Comparison of ENCODE assay signal across 1 cellular context in genomic region chr2:47067788-47068407, GRCh38.
TF ChIP-seq lines count a peak whose summit lies in the region.

No MANE protein-coding gene starts in this region.

TF ChIP-seq in HepG2, 621 proteins besides CTCF, POLR2A, EP300 and RAD21 (continued from another document and continues in another):
- TF ChIP-seq MZF1 (CRISPR knock-in tag; IDR thresholded peaks at IDR 0.05; ENCODE audit: borderline replicate concordance): no peak
- no peak for TF ChIP-seq ATAD3A (CRISPR knock-in tag; IDR thresholded peaks at IDR 0.05)
- no peak for TF ChIP-seq KDM2A (CRISPR knock-in tag; IDR thresholded peaks at IDR 0.05; ENCODE audit: borderline replicate concordance, low read depth)
- peak; percentile 67 for TF ChIP-seq BCL6 (CRISPR knock-in tag; IDR thresholded peaks at IDR 0.05)
- no peak for TF ChIP-seq ZNF607 (CRISPR knock-in tag; IDR thresholded peaks at IDR 0.05; ENCODE audit: borderline replicate concordance)
- TF ChIP-seq ZNF143 (CRISPR knock-in tag; IDR thresholded peaks at IDR 0.05): no peak
- TF ChIP-seq YY1 (IDR thresholded peaks at IDR 0.05; ENCODE audit: insufficient read depth, insufficient replicate concordance, low read depth, low read length): no peak
- TF ChIP-seq ZNF513 (CRISPR knock-in tag; conservative IDR thresholded peaks at IDR 0.05): no peak
- TF ChIP-seq ZNF841 (CRISPR knock-in tag; IDR thresholded peaks at IDR 0.05; ENCODE audit: borderline replicate concordance): no peak
- no peak for TF ChIP-seq ELK4 (CRISPR knock-in tag; IDR thresholded peaks at IDR 0.05; ENCODE audit: borderline replicate concordance)
- no peak for TF ChIP-seq KAT2B (IDR thresholded peaks at IDR 0.05; ENCODE audit: borderline replicate concordance, low read depth, low read length)
- TF ChIP-seq KLF13 (CRISPR knock-in tag; IDR thresholded peaks at IDR 0.05): no peak
- TF ChIP-seq ZNF740 (CRISPR knock-in tag; IDR thresholded peaks at IDR 0.05): peak; percentile 50
- no peak; the same call in 1 of the 2 replicates for TF ChIP-seq ZNF512 (CRISPR knock-in tag; IDR thresholded peaks at IDR 0.05)
- TF ChIP-seq ZFP62 (CRISPR knock-in tag; IDR thresholded peaks at IDR 0.05): no peak
- TF ChIP-seq ZNF749 (CRISPR knock-in tag; IDR thresholded peaks at IDR 0.05; ENCODE audit: borderline replicate concordance): no peak
- no peak for TF ChIP-seq CBFB (CRISPR knock-in tag; IDR thresholded peaks at IDR 0.05)
- TF ChIP-seq ZNF543 (CRISPR knock-in tag; IDR thresholded peaks at IDR 0.05): no peak
- 0 out of 2 replicates have a peak, but pooled peaks have one; percentile 39 for TF ChIP-seq AHDC1 (CRISPR knock-in tag; IDR thresholded peaks at IDR 0.05; ENCODE audit: borderline replicate concordance)
- TF ChIP-seq MAFF (IDR thresholded peaks at IDR 0.05; ENCODE audit: low read depth, low read length): no peak
- TF ChIP-seq MED13 (CRISPR knock-in tag; IDR thresholded peaks at IDR 0.05): no peak
- no peak for TF ChIP-seq FUBP1 (CRISPR knock-in tag; IDR thresholded peaks at IDR 0.05; ENCODE audit: borderline replicate concordance)
- no peak for TF ChIP-seq PHB2 (IDR thresholded peaks at IDR 0.05; ENCODE audit: partially characterized antibody)
- no peak for TF ChIP-seq ATF7 (IDR thresholded peaks at IDR 0.05)
- TF ChIP-seq ATF7 (CRISPR knock-in tag; IDR thresholded peaks at IDR 0.05): peak; percentile 70; the same call in 1 of the 2 replicates
- TF ChIP-seq ZUFSP (CRISPR knock-in tag; IDR thresholded peaks at IDR 0.05; ENCODE audit: borderline replicate concordance): no peak
- no peak for TF ChIP-seq PRPF4 (IDR thresholded peaks at IDR 0.05; ENCODE audit: low read depth, low read length, poor library complexity, severe bottlenecking)
- TF ChIP-seq ZSCAN9 (CRISPR knock-in tag; IDR thresholded peaks at IDR 0.05; ENCODE audit: borderline replicate concordance): no peak
- TF ChIP-seq ZNF660 (CRISPR knock-in tag; IDR thresholded peaks at IDR 0.05; ENCODE audit: borderline replicate concordance, low read depth): no peak
- no peak for TF ChIP-seq SP2 (CRISPR knock-in tag; IDR thresholded peaks at IDR 0.05)
- peak; percentile 73; the same call in 1 of the 2 replicates for TF ChIP-seq ZNF609 (CRISPR knock-in tag; IDR thresholded peaks at IDR 0.05; ENCODE audit: borderline replicate concordance)
- no peak for TF ChIP-seq BCLAF1 (IDR thresholded peaks at IDR 0.05)
- no peak for TF ChIP-seq U2AF1 (optimal IDR thresholded peaks at IDR 0.05; ENCODE audit: low read depth, low read length)
- no peak for TF ChIP-seq ZFP82 (CRISPR knock-in tag; IDR thresholded peaks at IDR 0.05; ENCODE audit: borderline replicate concordance)
